ENCODE assay signal across 26 cellular contexts in genomic region chr4:112557676-112558411, GRCh38. TPM values are rescaled to one million over a fixed set of nuclear protein-coding genes. Genes with fewer than 3 reads are reported as not detected.
"Had no signal": no experiment of that assay in that cellular context is flagged by ENCODE, and none has a peak within 500 bp of the region (broad histone marks: within the 10 kb centered on the region; RNA-seq: fewer than 3 reads in every experiment).

No MANE protein-coding gene starts in this region.

- H3K4me1 Mint-ChIP-seq: activated naive CD4-positive, alpha-beta T cell treated with anti-CD3 and anti-CD28 coated beads, Interleukin-2, amount 50 U/mL, for 24 hours; neural crest cell had no signal

- H3K27me3 Mint-ChIP-seq: activated naive CD4-positive, alpha-beta T cell treated with anti-CD3 and anti-CD28 coated beads, Interleukin-2, amount 50 U/mL, for 24 hours had no signal

- H3K4me1 ChIP-seq: adrenal gland, body of pancreas, colonic mucosa, gastroesophageal sphincter, heart left ventricle, left lung, psoas muscle, stomach, vagina had no signal

- H3K27ac ChIP-seq: adrenal gland, body of pancreas, colonic mucosa, gastroesophageal sphincter, heart left ventricle, left lung, psoas muscle, skin epidermis, stomach, vagina, VCaP had no signal

- DNase-seq: activated CD4-positive, alpha-beta T cell treated with anti-CD3 and anti-CD28 coated beads, Interleukin-2, amount 50 U/mL, for 4 hours; activated gamma-delta T cell; adrenal gland; body of pancreas; central memory CD4-positive, alpha-beta T cell; colonic mucosa; heart left ventricle; left lung; psoas muscle; right cardiac atrium; stimulated activated CD4-positive, alpha-beta T cell treated with anti-CD3 and anti-CD28 coated beads, Interleukin-15, amount 100 ng/mL, for 24 hours; stimulated activated CD4-positive, alpha-beta T cell treated with anti-CD3 and anti-CD28 coated beads, Interleukin-4, amount 100 ng/mL, for 1 hour; stomach; T-helper 2 cell had no signal

- H3K4me3 Mint-ChIP-seq: activated naive CD4-positive, alpha-beta T cell treated with anti-CD3 and anti-CD28 coated beads, Interleukin-2, amount 50 U/mL, for 24 hours; neural crest cell had no signal

- ATAC-seq: body of pancreas, gastroesophageal sphincter, heart left ventricle, left lung, psoas muscle, right cardiac atrium had no signal

- H3K27ac Mint-ChIP-seq: activated naive CD4-positive, alpha-beta T cell treated with anti-CD3 and anti-CD28 coated beads, Interleukin-2, amount 50 U/mL, for 24 hours had no signal

- H3K4me3 ChIP-seq: adrenal gland, body of pancreas, colonic mucosa, gastroesophageal sphincter, heart left ventricle, left lung, psoas muscle, skin epidermis, stomach, vagina had no signal

- H3K27me3 ChIP-seq: adrenal gland, body of pancreas, colonic mucosa, gastroesophageal sphincter, heart left ventricle, left lung, stomach, vagina had no signal

- H3K36me3 ChIP-seq: adrenal gland, colonic mucosa, gastroesophageal sphincter, left lung, vagina had no signal

- H3K9me3 ChIP-seq: adrenal gland, body of pancreas, colonic mucosa, gastroesophageal sphincter, heart left ventricle, left lung, psoas muscle, stomach, vagina had no signal

- H3K9me3 Mint-ChIP-seq: activated naive CD4-positive, alpha-beta T cell treated with anti-CD3 and anti-CD28 coated beads, Interleukin-2, amount 50 U/mL, for 24 hours; neural crest cell had no signal

RNA-seq across cellular contexts. Expression of gene NEUROG2, which starts 41.9 kb away (rescaled TPM):
- total RNA-seq: activated CD8-positive, alpha-beta memory T cell treated with anti-CD3 and anti-CD28 coated beads for 36 hours; adrenal gland; body of pancreas; colonic mucosa; epithelial cell of proximal tubule; gastroesophageal sphincter; heart left ventricle; kidney epithelial cell; left lung; lung microvascular endothelial cell; mononuclear cell; osteoblast; psoas muscle; right cardiac atrium; stomach; vagina had no signal
- polyA plus RNA-seq: adrenal gland, heart left ventricle, psoas muscle, right cardiac atrium, stomach had no signal
